Comparison of ENCODE assay signal across 11 cellular contexts in genomic region chr1:44696789-44697188, GRCh38. TPM values are rescaled to one million over a fixed set of nuclear protein-coding genes. Genes with fewer than 3 reads are reported as not detected.
DNase-seq lines count a peak whose midpoint lies in the region; ATAC-seq and TF ChIP-seq lines count a peak whose summit lies in the region.
"Had no signal": no experiment of that assay in that cellular context is flagged by ENCODE, and none has a peak within 500 bp of the region (broad histone marks: within the 10 kb centered on the region; RNA-seq: fewer than 3 reads in every experiment).

No MANE protein-coding gene starts in this region.

- intact Hi-C loops in CD8-positive, alpha-beta T cell (cut with DNase I, micrococcal nuclease) = no loop called here
- intact Hi-C loops in left ventricle myocardium inferior (cut with micrococcal nuclease) = no loop called here

- H3K36me3 Mint-ChIP-seq in CD8-positive, alpha-beta T cell = no peaks in the 10 kb centered on the region
- no peaks in the 10 kb centered on the region for H3K36me3 Mint-ChIP-seq in activated CD4-positive, alpha-beta memory T cell treated with anti-CD3 and anti-CD28 coated beads, Interleukin-2, amount 10 ng/mL, durations not matched to agents 7 days and 5 days (ENCODE audit: low read depth)
- H3K36me3 Mint-ChIP-seq in endodermal cell (ENCODE audit: low read depth) = no peaks in the 10 kb centered on the region

- H3K27ac Mint-ChIP-seq in CD8-positive, alpha-beta T cell = peak overlapping the region; percentile 91
- peak overlapping the region; percentile 83 for H3K27ac Mint-ChIP-seq in activated CD4-positive, alpha-beta memory T cell treated with anti-CD3 and anti-CD28 coated beads, Interleukin-2, amount 10 ng/mL, durations not matched to agents 7 days and 5 days
- H3K27ac Mint-ChIP-seq in endodermal cell = no peak overlapping the region

- peaks cover 18% of the 10 kb centered on the region for H3K4me1 Mint-ChIP-seq in CD8-positive, alpha-beta T cell (ENCODE audit: low read depth)
- peaks cover 21% of the 10 kb centered on the region for H3K4me1 Mint-ChIP-seq in activated CD4-positive, alpha-beta memory T cell treated with anti-CD3 and anti-CD28 coated beads, Interleukin-2, amount 10 ng/mL, durations not matched to agents 7 days and 5 days
- H3K4me1 Mint-ChIP-seq in endodermal cell = peaks cover 11% of the 10 kb centered on the region

- H3K27me3 Mint-ChIP-seq in CD8-positive, alpha-beta T cell (ENCODE audit: low read depth) = no peaks in the 10 kb centered on the region
- no peaks in the 10 kb centered on the region for H3K27me3 Mint-ChIP-seq in activated CD4-positive, alpha-beta memory T cell treated with anti-CD3 and anti-CD28 coated beads, Interleukin-2, amount 10 ng/mL, durations not matched to agents 7 days and 5 days
- peaks cover 2% of the 10 kb centered on the region for H3K27me3 Mint-ChIP-seq in endodermal cell (ENCODE audit: insufficient read depth)

- H3K79me2 ChIP-seq in smooth muscle cell (ENCODE audit: low read depth) = no peaks in the 10 kb centered on the region

- DNase-seq in CD8-positive, alpha-beta T cell = peak; percentile 12 to 75 (median 37)
- DNase-seq in activated CD4-positive, alpha-beta memory T cell treated with anti-CD3 and anti-CD28 coated beads, Interleukin-2, amount 10 ng/mL, durations not matched to agents 7 days and 5 days = peak; percentile 58
- peak; percentile 22 for DNase-seq in left ventricle myocardium inferior
- DNase-seq in COLO668 (lab: John Stamatoyannopoulos, UW; ENCODE audit: unreplicated experiment) = no peak
- DNase-seq in endodermal cell = no peak
- no peak for DNase-seq in smooth muscle cell (lab: John Stamatoyannopoulos, UW; ENCODE audit: unreplicated experiment)
- DNase-seq in NCI-H1092 treated with DMSO at 0.1 percent for 48 hours (lab: John Stamatoyannopoulos, UW) = no peak
- DNase-seq: DMS 273 treated with DMSO at 0.1 percent for 48 hours had no signal

- no peaks in the 10 kb centered on the region for H3K27me3 ChIP-seq in CD8-positive, alpha-beta T cell (ENCODE audit: insufficient read depth, low read length)
- H3K27me3 ChIP-seq in left ventricle myocardium inferior (ENCODE audit: low read depth) = no peaks in the 10 kb centered on the region
- H3K27me3 ChIP-seq in endodermal cell (ENCODE audit: control insufficient read depth, insufficient read depth, low read length, poor library complexity, severe bottlenecking) = no peaks in the 10 kb centered on the region
- no peaks in the 10 kb centered on the region for H3K27me3 ChIP-seq in smooth muscle cell (ENCODE audit: low read depth)

- WGBS in endodermal cell (ENCODE audit: insufficient coverage in 1 of 2, insufficient read length in 1 of 2), 2 experiments = 93 to 95% methylated on average over 5 of the region's 5 CpGs
- WGBS in smooth muscle cell (ENCODE audit: low lambda C conversion rate) = 89% methylated on average over 5 of the region's 5 CpGs

- CTCF ChIA-PET in CD8-positive, alpha-beta T cell (lab: Charles Lee) = interaction anchor here (0.8 to 1.5 kb wide), 5 partner anchors 10 to 28 kb away, joined by 3 to 9 read pairs (median 4); no protein-coding TSS in a partner anchor
- CTCF ChIA-PET in activated CD4-positive, alpha-beta memory T cell treated with anti-CD3 and anti-CD28 coated beads, Interleukin-2, amount 10 ng/mL, durations not matched to agents 7 days and 5 days (lab: Charles Lee) = interaction anchor here (0.9 to 2.9 kb wide), 12 partner anchors 10 to 607 kb away, joined by 3 to 16 read pairs (median 4); partner anchors contain the start of genes ARMH1, RNU5D-1 and TMEM53

- TF ChIP-seq CTCF in CD8-positive, alpha-beta T cell (IDR thresholded peaks at IDR 0.05) = no peak
- TF ChIP-seq CTCF in left ventricle myocardium inferior (IDR thresholded peaks at IDR 0.05; ENCODE audit: borderline replicate concordance) (no peak), endodermal cell (conservative IDR thresholded peaks at IDR 0.05) (no peak), smooth muscle cell (IDR thresholded peaks at IDR 0.05; ENCODE audit: borderline replicate concordance, insufficient read depth, poor library complexity, severe bottlenecking) (no peak)

- no peaks in the 10 kb centered on the region for H3K9me3 ChIP-seq in CD8-positive, alpha-beta T cell (ENCODE audit: low read length)
- H3K9me3 ChIP-seq in left ventricle myocardium inferior (replicated peaks) (no peaks in the 10 kb centered on the region), endodermal cell (ENCODE audit: control insufficient read depth, low read length) (no peaks in the 10 kb centered on the region), smooth muscle cell (replicated peaks; ENCODE audit: low read depth) (no peaks in the 10 kb centered on the region)

- no peak overlapping the region for H2AFZ ChIP-seq in smooth muscle cell (ENCODE audit: low read depth)

- no peaks in the 10 kb centered on the region for H3F3A ChIP-seq in smooth muscle cell (ENCODE audit: low read depth)

- peaks cover 20% of the 10 kb centered on the region for H3K4me1 ChIP-seq in CD8-positive, alpha-beta T cell (ENCODE audit: insufficient read depth, low read length)
- H3K4me1 ChIP-seq in left ventricle myocardium inferior (no peaks in the 10 kb centered on the region), endodermal cell (ENCODE audit: control insufficient read depth, insufficient read depth, low read length) (peaks cover 2% of the 10 kb centered on the region), smooth muscle cell (ENCODE audit: low read depth) (no peaks in the 10 kb centered on the region)

- H3K4me3 ChIP-seq in CD8-positive, alpha-beta T cell (ENCODE audit: low read depth, low read length) = no peak overlapping the region
- H3K4me3 ChIP-seq in left ventricle myocardium inferior = no peak overlapping the region
- H3K4me3 ChIP-seq in endodermal cell (ENCODE audit: low read length) = no peak overlapping the region
- H3K4me3 ChIP-seq in smooth muscle cell = no peak overlapping the region

- no peaks in the 10 kb centered on the region for H3K36me3 ChIP-seq in CD8-positive, alpha-beta T cell (ENCODE audit: insufficient read depth, low read length)
- H3K36me3 ChIP-seq in left ventricle myocardium inferior (no peaks in the 10 kb centered on the region), endodermal cell (ENCODE audit: control insufficient read depth, insufficient read depth, low read length) (no peaks in the 10 kb centered on the region), smooth muscle cell (ENCODE audit: low read depth) (no peaks in the 10 kb centered on the region)

- no peaks in the 10 kb centered on the region for H3K9me3 Mint-ChIP-seq in CD8-positive, alpha-beta T cell
- no peaks in the 10 kb centered on the region for H3K9me3 Mint-ChIP-seq in activated CD4-positive, alpha-beta memory T cell treated with anti-CD3 and anti-CD28 coated beads, Interleukin-2, amount 10 ng/mL, durations not matched to agents 7 days and 5 days
- no peaks in the 10 kb centered on the region for H3K9me3 Mint-ChIP-seq in endodermal cell

- no peaks in the 10 kb centered on the region for H4K20me1 ChIP-seq in smooth muscle cell (ENCODE audit: low read depth)

- POLR2A ChIA-PET in CD8-positive, alpha-beta T cell (lab: Charles Lee) = interaction anchor here (1.0 to 1.9 kb wide), 8 partner anchors 9 to 103 kb away, joined by 3 to 10 read pairs (median 6); partner anchors contain the start of genes ARMH1, PLK3, RNU5D-1 and RPS8
- POLR2A ChIA-PET in activated CD4-positive, alpha-beta memory T cell treated with anti-CD3 and anti-CD28 coated beads, Interleukin-2, amount 10 ng/mL, durations not matched to agents 7 days and 5 days (lab: Charles Lee) = interaction anchor here (0.7 to 2.2 kb wide), 9 partner anchors 10 to 123 kb away, joined by 3 to 39 read pairs (median 5); partner anchors contain the start of genes ARMH1, RNU5D-1 and TMEM53

- H3K4me2 ChIP-seq in smooth muscle cell = no peak overlapping the region

- H3K27ac ChIP-seq in CD8-positive, alpha-beta T cell (ENCODE audit: low read depth, low read length) = peak overlapping the region; percentile 37
- no peak overlapping the region for H3K27ac ChIP-seq in left ventricle myocardium inferior (replicated peaks)
- H3K27ac ChIP-seq in endodermal cell (ENCODE audit: low read depth, low read length) = no peak overlapping the region
- H3K27ac ChIP-seq in smooth muscle cell (ENCODE audit: low read depth) = no peak overlapping the region

- H3K9ac ChIP-seq in endodermal cell (ENCODE audit: extremely low read depth, low read length, poor library complexity, severe bottlenecking) (no peak overlapping the region), smooth muscle cell (ENCODE audit: low read depth) (no peak overlapping the region)

- peak overlapping the region; percentile 58 for H3K4me3 Mint-ChIP-seq in CD8-positive, alpha-beta T cell
- H3K4me3 Mint-ChIP-seq in activated CD4-positive, alpha-beta memory T cell treated with anti-CD3 and anti-CD28 coated beads, Interleukin-2, amount 10 ng/mL, durations not matched to agents 7 days and 5 days = no peak overlapping the region
- no peak overlapping the region for H3K4me3 Mint-ChIP-seq in endodermal cell

- ATAC-seq in CD8-positive, alpha-beta T cell = peak; percentile 98
- ATAC-seq in HG03460 (IDR thresholded peaks at IDR 0.05; ENCODE audit: unreplicated experiment) = peak; percentile 51

RNA-seq across cellular contexts. Expression of gene ARMH1, which starts 22.3 kb away (rescaled TPM):
- 100 to 1,000 TPM; 117 to 128 TPM for total RNA-seq in CD8-positive, alpha-beta T cell
- 10 to 100 TPM; 20.8 to 21.2 TPM for total RNA-seq in activated CD4-positive, alpha-beta memory T cell treated with anti-CD3 and anti-CD28 coated beads, Interleukin-2, amount 10 ng/mL, durations not matched to agents 7 days and 5 days
- 1.1 TPM for total RNA-seq in left ventricle myocardium inferior
- 1 to 10 TPM; 3.9 to 6.3 TPM for total RNA-seq in endodermal cell
- 6.3 TPM for polyA plus RNA-seq in endodermal cell (2013, experiment 1 of 2)
- 3.6 TPM for polyA plus RNA-seq in endodermal cell (2013, experiment 2 of 2)
- total RNA-seq in smooth muscle cell = 1.5 and 4.8 TPM in 2 replicates
- 8.3 and 10.1 TPM in 2 replicates for polyA plus RNA-seq in smooth muscle cell
- total RNA-seq: HT1080 had no signal

RNA-seq across cellular contexts. Expression of gene TMEM53, which starts 22.5 kb away (rescaled TPM):
- 1 to 10 TPM in 1 of 2 experiments, not detected in 1; 1.2 TPM for total RNA-seq in CD8-positive, alpha-beta T cell
- total RNA-seq in activated CD4-positive, alpha-beta memory T cell treated with anti-CD3 and anti-CD28 coated beads, Interleukin-2, amount 10 ng/mL, durations not matched to agents 7 days and 5 days = 1 to 10 TPM; 4.3 to 5.6 TPM
- total RNA-seq in left ventricle myocardium inferior (11.5 TPM), endodermal cell (10 to 100 TPM; 10.2 to 10.8 TPM), smooth muscle cell (8.1 and 8.6 TPM in 2 replicates)
- 8.4 TPM for polyA plus RNA-seq in endodermal cell (2013, experiment 1 of 2)
- polyA plus RNA-seq in endodermal cell (2013, experiment 2 of 2) = 10.2 TPM
- 13.0 and 15.5 TPM in 2 replicates for polyA plus RNA-seq in smooth muscle cell

RNA-seq across cellular contexts. Expression of gene RNU5D-1, which starts 34.2 kb away (rescaled TPM):
- not detected for total RNA-seq in CD8-positive, alpha-beta T cell
- not detected for total RNA-seq in activated CD4-positive, alpha-beta memory T cell treated with anti-CD3 and anti-CD28 coated beads, Interleukin-2, amount 10 ng/mL, durations not matched to agents 7 days and 5 days
- total RNA-seq in left ventricle myocardium inferior = not detected
- total RNA-seq in endodermal cell = not detected
- 3,859 TPM for polyA plus RNA-seq in endodermal cell (2013, experiment 1 of 2)
- polyA plus RNA-seq in endodermal cell (2013, experiment 2 of 2) = 7,427 TPM
- total RNA-seq in smooth muscle cell = not detected in 2 replicates
- not detected in 2 replicates for polyA plus RNA-seq in smooth muscle cell
- total RNA-seq: astrocyte, HT1080 had no signal

RNA-seq across cellular contexts. Expression of gene KIF2C, which starts 42.8 kb away (rescaled TPM):
- under 1 TPM; 0.58 to 0.81 TPM for total RNA-seq in CD8-positive, alpha-beta T cell
- 100 to 1,000 TPM; 105 to 106 TPM for total RNA-seq in activated CD4-positive, alpha-beta memory T cell treated with anti-CD3 and anti-CD28 coated beads, Interleukin-2, amount 10 ng/mL, durations not matched to agents 7 days and 5 days
- total RNA-seq in left ventricle myocardium inferior = 1.6 TPM
- total RNA-seq in endodermal cell = 10 to 100 TPM; 42.0 to 72.7 TPM
- 82.3 TPM for polyA plus RNA-seq in endodermal cell (2013, experiment 1 of 2)
- polyA plus RNA-seq in endodermal cell (2013, experiment 2 of 2) = 82.8 TPM
- 5.7 and 9.2 TPM in 2 replicates for total RNA-seq in smooth muscle cell
- polyA plus RNA-seq in smooth muscle cell = 6.8 and 8.5 TPM in 2 replicates

Comparison
In these comparisons a context has a peak if more than half of its experiments do, and no peak if none do; other contexts are left out.
1. DNase-seq: peak in CD8-positive, alpha-beta T cell (7 of 7), activated CD4-positive, alpha-beta memory T cell treated with anti-CD3 and anti-CD28 coated beads, Interleukin-2, amount 10 ng/mL, durations not matched to agents 7 days and 5 days (single experiment) and left ventricle myocardium inferior (single experiment); none in COLO668 (single experiment), endodermal cell (single experiment), smooth muscle cell (single experiment) and NCI-H1092 treated with DMSO at 0.1 percent for 48 hours (single experiment).
2. RNA of gene ARMH1, which starts 22.3 kb away (total RNA-seq): 117 to 128 TPM in CD8-positive, alpha-beta T cell; 20.8 to 21.2 TPM in activated CD4-positive, alpha-beta memory T cell treated with anti-CD3 and anti-CD28 coated beads, Interleukin-2, amount 10 ng/mL, durations not matched to agents 7 days and 5 days, 3.9 to 6.3 TPM in endodermal cell, 1.5 to 4.8 TPM in smooth muscle cell and 1.1 TPM in left ventricle myocardium inferior (single experiment); every median in the first group is over 4 times any median in the second.